In genomic region chr2:10328667-10329583, GRCh38 we compare ENCODE assay signal across 12 cellular contexts. TPM values are rescaled to one million over a fixed set of nuclear protein-coding genes. Genes with fewer than 3 reads are reported as not detected.
DNase-seq lines count a peak whose midpoint lies in the region; ATAC-seq, FAIRE-seq and TF ChIP-seq lines count a peak whose summit lies in the region.
"Had no signal": no experiment of that assay in that cellular context is flagged by ENCODE, and none has a peak within 500 bp of the region (broad histone marks: within the 10 kb centered on the region; RNA-seq: fewer than 3 reads in every experiment).

No MANE protein-coding gene starts in this region.

- peak overlapping the region; percentile 93 for H3K27ac Mint-ChIP-seq in stimulated activated memory B cell treated with anti-CD40 and anti-IgM and Interleukin-4, amounts not matched to agents 10 μg/mL and 1 μg/mL and 100 μg/mL, for 72 hours

- no peak for TF ChIP-seq EP300 in SK-N-SH (IDR thresholded peaks at IDR 0.05; ENCODE audit: borderline replicate concordance in 1 of 2, low read depth in 1 of 2, low read length in 1 of 2)
- no peak for TF ChIP-seq EP300 in H1 (IDR thresholded peaks at IDR 0.05; ENCODE audit: borderline replicate concordance in 1 of 2, low read depth in 2 of 2, low read length in 2 of 2)

- no peak for TF ChIP-seq CTCF in SK-N-SH (IDR thresholded peaks at IDR 0.05)
- TF ChIP-seq CTCF in H1 (IDR thresholded peaks at IDR 0.05; ENCODE audit: control extremely low read depth in 1 of 3, insufficient read depth in 1 of 3, low read depth in 1 of 3, low read length in 3 of 3) = no peak
- no peak for TF ChIP-seq CTCF in GM10266 (IDR thresholded peaks at IDR 0.05; ENCODE audit: control insufficient read depth, insufficient read depth, low read depth, missing control alignments)

- H3K4me1 Mint-ChIP-seq in stimulated activated memory B cell treated with anti-CD40 and anti-IgM and Interleukin-4, amounts not matched to agents 10 μg/mL and 1 μg/mL and 100 μg/mL, for 72 hours = peaks cover 98% of the 10 kb centered on the region

- H4K91ac ChIP-seq in H1 (replicated peaks; ENCODE audit: insufficient read length, low read length) = no peak overlapping the region

- no peaks in the 10 kb centered on the region for H3K23me2 ChIP-seq in H1 (ENCODE audit: low read depth, low read length)

- no peak overlapping the region; the same call in 1 of the 2 replicates for H2BK20ac ChIP-seq in H1 (ENCODE audit: low read length)

- CTCF ChIA-PET in SK-N-SH (lab: Yijun Ruan, JAX) (interaction anchor here (0.7 to 4.5 kb wide), 7 partner anchors 8 to 207 kb away, joined by 3 to 21 read pairs (median 4); no protein-coding TSS in a partner anchor), H1 (lab: Charles Lee; ENCODE audit: partially characterized antibody) (interaction anchor here (0.8 to 4.9 kb wide), 12 partner anchors 12 to 205 kb away, joined by 3 to 24 read pairs (median 4); no protein-coding TSS in a partner anchor)

- no peak for TF ChIP-seq RAD21 in SK-N-SH (IDR thresholded peaks at IDR 0.05; ENCODE audit: low read length)
- TF ChIP-seq RAD21 in H1 (IDR thresholded peaks at IDR 0.05 in 1 of 2, conservative IDR thresholded peaks at IDR 0.05 in 1 of 2; ENCODE audit: low read depth in 2 of 2, low read length in 2 of 2) = no peak

- peaks cover 23 to 84% of the 10 kb centered on the region in 2 experiments for H3K4me1 ChIP-seq in SK-N-SH (ENCODE audit: control insufficient read depth in 1 of 2, insufficient read depth in 2 of 2, low read depth in 1 of 2, low read length in 1 of 2)
- H3K4me1 ChIP-seq in H1 (replicated peaks in 1 of 4; ENCODE audit: control insufficient read depth in 3 of 4, insufficient read depth in 4 of 4, low read length in 3 of 4) = peaks cover 9 to 47% (median 26%) of the 10 kb centered on the region in 4 experiments

- H3F3A ChIP-seq in SK-N-SH (replicated peaks; ENCODE audit: insufficient read depth) = peaks cover 11% of the 10 kb centered on the region

- H4K8ac ChIP-seq in H1 (ENCODE audit: extremely low read depth, insufficient read depth, low read length) = no peak overlapping the region

- H2BK120ac ChIP-seq in H1 (replicated peaks; ENCODE audit: low read depth, low read length) = no peak overlapping the region

- H3K4me3 Mint-ChIP-seq in stimulated activated memory B cell treated with anti-CD40 and anti-IgM and Interleukin-4, amounts not matched to agents 10 μg/mL and 1 μg/mL and 100 μg/mL, for 72 hours = no peak overlapping the region

- peak overlapping the region; percentile 0; the same call in 1 of the 2 replicates for H2BK5ac ChIP-seq in H1 (ENCODE audit: low read depth, low read length)

- H3K36me3 ChIP-seq in SK-N-SH (replicated peaks in 1 of 2; ENCODE audit: control insufficient read depth in 1 of 2, insufficient read depth in 2 of 2, low read length in 1 of 2) = no peaks in the 10 kb centered on the region
- no peaks in the 10 kb centered on the region for H3K36me3 ChIP-seq in H1 (ENCODE audit: control insufficient read depth in 2 of 4, insufficient read depth in 4 of 4, low read length in 3 of 4)

- H2AFZ ChIP-seq in SK-N-SH (ENCODE audit: low read depth) = no peak overlapping the region
- no peak overlapping the region for H2AFZ ChIP-seq in H1 (ENCODE audit: low read length)

- peak overlapping the region; percentile 41; the same call in 1 of the 2 replicates for H2AK5ac ChIP-seq in H1 (ENCODE audit: low read depth, low read length)

- H3K4me3 ChIP-seq in SK-N-SH (ENCODE audit: low read depth in 2 of 2, low read length in 1 of 2) (no peak overlapping the region), H1 (ENCODE audit: extremely low read depth in 1 of 4, insufficient read depth in 2 of 4, low read depth in 3 of 4, low read length in 4 of 4) (no peak overlapping the region)
- H3K4me3 ChIP-seq: dorsolateral prefrontal cortex had no signal

- FAIRE-seq in H1 (lab: Jason Lieb, UNC) = no peak

- no peak for TF ChIP-seq POLR2A in H1 (IDR thresholded peaks at IDR 0.05; ENCODE audit: control extremely low read depth in 1 of 2, low read depth in 2 of 2, low read length in 2 of 2)

- no peaks in the 10 kb centered on the region for H3K36me3 Mint-ChIP-seq in stimulated activated memory B cell treated with anti-CD40 and anti-IgM and Interleukin-4, amounts not matched to agents 10 μg/mL and 1 μg/mL and 100 μg/mL, for 72 hours

- H4K20me1 ChIP-seq in SK-N-SH (ENCODE audit: insufficient read depth) (peaks cover 30% of the 10 kb centered on the region), H1 (replicated peaks in 1 of 2; ENCODE audit: control insufficient read depth in 1 of 2, insufficient read depth in 2 of 2, low read length in 2 of 2) (no peaks in the 10 kb centered on the region)

- H3K4me2 ChIP-seq in SK-N-SH (no peak overlapping the region), H1 (ENCODE audit: insufficient read depth in 1 of 2, low read depth in 2 of 2, low read length in 2 of 2) (no peak overlapping the region)

- H3K27me3 ChIP-seq in SK-N-SH (ENCODE audit: insufficient read depth) (no peaks in the 10 kb centered on the region), H1 (replicated peaks in 1 of 4; ENCODE audit: control insufficient read depth in 3 of 4, extremely low read depth in 1 of 4, insufficient read depth in 3 of 4, low read length in 3 of 4) (0 out of 7 replicates have a peak, but pooled peaks cover 0 to 1% (median 0%) of the 10 kb centered on the region in 4 experiments)
- H3K27me3 ChIP-seq: dorsolateral prefrontal cortex had no signal

- peak overlapping the region in 1 of 2 experiments; percentile 50; a peak in 2 of 4 replicates for H3K27ac ChIP-seq in SK-N-SH (ENCODE audit: low read depth in 2 of 2, low read length in 1 of 2)
- no peak overlapping the region for H3K27ac ChIP-seq in H1 (ENCODE audit: low read depth, low read length)
- H3K27ac ChIP-seq: HL-60 had no signal

- H3K9me3 Mint-ChIP-seq in stimulated activated memory B cell treated with anti-CD40 and anti-IgM and Interleukin-4, amounts not matched to agents 10 μg/mL and 1 μg/mL and 100 μg/mL, for 72 hours = no peaks in the 10 kb centered on the region

- H3K14ac ChIP-seq in H1 (ENCODE audit: insufficient read length) = no peak overlapping the region

- no peak overlapping the region for H3K18ac ChIP-seq in H1 (ENCODE audit: extremely low read depth, low read length)

- peak overlapping the region; percentile 18; the same call in 1 of the 2 replicates for H2BK12ac ChIP-seq in H1 (ENCODE audit: low read depth, low read length)

- H3K9ac ChIP-seq in SK-N-SH (no peak overlapping the region), H1 (replicated peaks in 1 of 4; ENCODE audit: extremely low read depth in 1 of 4, low read depth in 3 of 4, low read length in 3 of 4) (no peak overlapping the region)

- H3K4ac ChIP-seq in H1 (replicated peaks; ENCODE audit: insufficient read length, low read depth, low read length) = no peak overlapping the region

- no peak for ATAC-seq in stimulated activated memory B cell treated with anti-CD40 and anti-IgM and Interleukin-4, amounts not matched to agents 10 μg/mL and 1 μg/mL and 100 μg/mL, for 72 hours
- ATAC-seq in GM21576 (IDR thresholded peaks at IDR 0.05; ENCODE audit: unreplicated experiment) = no peak

- peaks cover 2% of the 10 kb centered on the region; the same call in 1 of the 2 replicates for H3K79me1 ChIP-seq in H1 (ENCODE audit: low read depth, low read length)

- WGBS in SK-N-SH (ENCODE audit: low lambda C conversion rate) = 91% methylated on average over 13 of the region's 13 CpGs
- WGBS in H1 (ENCODE audit: extremely low coverage in 1 of 2, insufficient coverage in 1 of 2, insufficient read length in 1 of 2, insufficient replicate concordance in 2 of 2, low coverage in 1 of 2, low lambda C conversion rate in 2 of 2, missing lambda C conversion rate in 1 of 2), 2 experiments = 83% methylated on average over 13 of the region's 13 CpGs; no CpG with 5 or more reads in 1 of the 2 experiments

- POLR2A ChIA-PET in SK-N-SH (lab: Yijun Ruan, JAX) = interaction anchor here (1.0 kb wide), 1 partner anchor 64 kb away, joined by 5 read pairs; no protein-coding TSS in a partner anchor
- POLR2A ChIA-PET in H1 (lab: Charles Lee; ENCODE audit: partially characterized antibody) = interaction anchor here (1.1 kb wide), 1 partner anchor 32 kb away, joined by 3 read pairs; no protein-coding TSS in a partner anchor

- H3K9me2 ChIP-seq in SK-N-SH = no peaks in the 10 kb centered on the region

- H3K23ac ChIP-seq in H1 (ENCODE audit: insufficient read length) = no peak overlapping the region

- no peaks in the 10 kb centered on the region for H3K27me3 Mint-ChIP-seq in stimulated activated memory B cell treated with anti-CD40 and anti-IgM and Interleukin-4, amounts not matched to agents 10 μg/mL and 1 μg/mL and 100 μg/mL, for 72 hours

- H3K79me2 ChIP-seq in SK-N-SH (ENCODE audit: insufficient read depth) (peaks cover 9% of the 10 kb centered on the region; the same call in 1 of the 2 replicates), H1 (ENCODE audit: control insufficient read depth in 1 of 2, insufficient read depth in 2 of 2, low read length in 2 of 2) (no peaks in the 10 kb centered on the region)

- no peak overlapping the region for H3K56ac ChIP-seq in H1 (replicated peaks; ENCODE audit: insufficient read length, low read depth, low read length)

- H3K9me3 ChIP-seq in SK-N-SH (no peaks in the 10 kb centered on the region), H1 (ENCODE audit: insufficient read depth in 2 of 2, low read depth in 1 of 2, low read length in 1 of 2) (no peaks in the 10 kb centered on the region)

- peak; percentile 36 for DNase-seq in activated CD8-positive, alpha-beta memory T cell treated with anti-CD3 and anti-CD28 coated beads, Interleukin-2, amount 50 U/mL, for 4 hours
- no peak for DNase-seq in activated CD8-positive, alpha-beta memory T cell treated with anti-CD3 and anti-CD28 coated beads for 24 hours
- DNase-seq in SK-N-SH (no peak), H1 (ENCODE audit: low read depth in 1 of 2, low spot score in 2 of 2) (no peak), GM10266 (ENCODE audit: extremely low spot score) (no peak), inferior parietal cortex (ENCODE audit: extremely low spot score) (no peak)
- DNase-seq: dorsolateral prefrontal cortex, mesenchymal stem cell, NCI-H1417 treated with DMSO at 0.1 percent for 48 hours had no signal

- H4K5ac ChIP-seq in H1 (ENCODE audit: insufficient read length, low read depth, low read length) = no peak overlapping the region

- H2BK15ac ChIP-seq in H1 (ENCODE audit: low read length) = no peak overlapping the region

RNA-seq across cellular contexts. Expression of gene HPCAL1, which starts 26.2 kb away (rescaled TPM):
- polyA plus RNA-seq in SK-N-SH (2012; rRNA removed) (34.6 and 77.0 TPM in 2 replicates), H1 (2011; rRNA removed) (5.8 and 11.5 TPM in 2 replicates)
- polyA plus RNA-seq in SK-N-SH (2012; cell fraction: cytosol; rRNA removed) = 42.6 and 64.9 TPM in 2 replicates
- 45.4 and 53.6 TPM in 2 replicates for polyA plus RNA-seq in SK-N-SH (2012; cell fraction: nucleus; rRNA removed)
- total RNA-seq in H1 (2021; fragmentation: NEBNext Ultra II Directional; extraction: Animal tissue kit (Norgen Biotek cat#: 25700)) = 8.6 and 8.7 TPM in 2 replicates
- polyA plus RNA-seq in H1 (2011; cell fraction: cytosol; rRNA removed) = 5.9 TPM
- 9.7 TPM for polyA plus RNA-seq in H1 (2011; cell fraction: nucleus; rRNA removed)
- polyA plus RNA-seq in H1 (2012, experiment 1 of 2) = 4.4 to 8.2 TPM (median 6.6 TPM) in 4 replicates
- 6.9 TPM for polyA plus RNA-seq in H1 (2012, experiment 2 of 2)
- polyA plus RNA-seq in H1 (2013, experiment 1 of 2) = 7.8 TPM
- 8.1 TPM for polyA plus RNA-seq in H1 (2013, experiment 2 of 2)
- 2.1 and 2.6 TPM in 2 replicates for polyA minus RNA-seq in H1 (2011; rRNA and poly(A)+ RNA removed)
- polyA minus RNA-seq in H1 (2011; cell fraction: cytosol; rRNA and poly(A)+ RNA removed) = 4.3 TPM
- polyA minus RNA-seq in H1 (2011; cell fraction: nucleus; rRNA and poly(A)+ RNA removed) = 3.9 TPM
